ENCODE assay signal across 12 cellular contexts in the genomic region with DNA sequence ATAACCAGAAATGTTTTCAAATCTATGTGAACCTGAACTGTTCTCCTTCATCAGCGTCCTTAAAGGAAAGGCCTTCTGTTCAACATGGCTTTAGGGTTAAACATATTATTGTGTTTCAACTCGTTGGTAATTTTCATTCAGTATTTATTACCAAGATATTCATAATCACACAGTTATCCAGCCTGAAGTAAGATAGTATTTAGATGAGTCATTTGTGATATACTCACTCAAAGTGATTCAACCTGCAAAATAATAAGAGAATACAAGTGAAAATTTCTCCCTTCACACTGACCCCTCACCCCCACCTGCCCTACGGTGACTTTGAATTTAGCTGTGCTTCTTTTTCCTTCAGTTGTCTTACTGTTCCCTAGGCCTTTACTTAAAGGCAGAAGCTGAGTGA. TPM values are rescaled to one million over a fixed set of nuclear protein-coding genes. Genes with fewer than 3 reads are reported as not detected.
DNase-seq lines count a peak whose midpoint lies in the region; ATAC-seq and TF ChIP-seq lines count a peak whose summit lies in the region.
"Had no signal": no experiment of that assay in that cellular context is flagged by ENCODE, and none has a peak within 500 bp of the region (broad histone marks: within the 10 kb centered on the region; RNA-seq: fewer than 3 reads in every experiment).

No MANE protein-coding gene starts in this region.

- POLR2A ChIA-PET in activated CD8-positive, alpha-beta T cell treated with anti-CD3 and anti-CD28 coated beads, Interleukin-2, amount 10 ng/mL, durations not matched to agents 7 days and 5 days (lab: Charles Lee), result interaction anchor here (0.6 to 4.1 kb wide), 11 partner anchors 17 to 534 kb away, joined by 3 to 58 read pairs (median 5); a partner anchor contains a TSS
- POLR2A ChIA-PET in GM10248 (lab: Yijun Ruan, JAX), result interaction anchor here (0.7 to 1.5 kb wide), 3 partner anchors 9 to 48 kb away, joined by 3 to 9 read pairs (median 8); no protein-coding TSS in a partner anchor

- no peaks in the 10 kb centered on the region for H3K9me3 Mint-ChIP-seq in activated CD8-positive, alpha-beta T cell treated with anti-CD3 and anti-CD28 coated beads, Interleukin-2, amount 10 ng/mL, durations not matched to agents 7 days and 5 days (ENCODE audit: insufficient read depth)
- H3K9me3 Mint-ChIP-seq in immature natural killer cell, result no peaks in the 10 kb centered on the region

- H3K27ac Mint-ChIP-seq in activated CD8-positive, alpha-beta T cell treated with anti-CD3 and anti-CD28 coated beads, Interleukin-2, amount 10 ng/mL, durations not matched to agents 7 days and 5 days, result peak overlapping the region; percentile 93
- peak overlapping the region; percentile 82 to 98 (median 97) for H3K27ac Mint-ChIP-seq in immature natural killer cell

- no peaks in the 10 kb centered on the region for H3K27me3 Mint-ChIP-seq in activated CD8-positive, alpha-beta T cell treated with anti-CD3 and anti-CD28 coated beads, Interleukin-2, amount 10 ng/mL, durations not matched to agents 7 days and 5 days (ENCODE audit: low read depth)
- H3K27me3 Mint-ChIP-seq in immature natural killer cell (ENCODE audit: low read depth in 3 of 3), result peaks cover 9 to 13% (median 12%) of the 10 kb centered on the region in 3 donors

- H3K9me3 ChIP-seq in right lobe of liver (no peaks in the 10 kb centered on the region), HAP-1 (no peaks in the 10 kb centered on the region)
- H3K9me3 ChIP-seq: BLaER1 had no signal

- TF ChIP-seq POLR2A in right lobe of liver (IDR thresholded peaks at IDR 0.05), result no peak

- no peak for ATAC-seq in activated CD8-positive, alpha-beta T cell treated with anti-CD3 and anti-CD28 coated beads, Interleukin-2, amount 10 ng/mL, durations not matched to agents 7 days and 5 days
- ATAC-seq in right lobe of liver, result no peak

- H3K27ac ChIP-seq in right lobe of liver (no peak overlapping the region), substantia nigra (ENCODE audit: low read depth, low read length, poor library complexity, severe bottlenecking) (no peak overlapping the region)
- H3K27ac ChIP-seq: BLaER1, brain microvascular endothelial cell had no signal

- peaks cover 58% of the 10 kb centered on the region for H3K4me1 Mint-ChIP-seq in activated CD8-positive, alpha-beta T cell treated with anti-CD3 and anti-CD28 coated beads, Interleukin-2, amount 10 ng/mL, durations not matched to agents 7 days and 5 days (ENCODE audit: low read depth)
- peaks cover 65 to 79% of the 10 kb centered on the region in 2 donors for H3K4me1 Mint-ChIP-seq in immature natural killer cell

- peaks cover 49% of the 10 kb centered on the region for H3K36me3 Mint-ChIP-seq in activated CD8-positive, alpha-beta T cell treated with anti-CD3 and anti-CD28 coated beads, Interleukin-2, amount 10 ng/mL, durations not matched to agents 7 days and 5 days (ENCODE audit: low read depth)
- H3K36me3 Mint-ChIP-seq in immature natural killer cell, result peaks cover 11 to 13% (median 12%) of the 10 kb centered on the region in 3 donors

- DNase-seq in stimulated activated CD4-positive, alpha-beta T cell treated with anti-CD3 and anti-CD28 coated beads, Interleukin-15, amount 100 ng/mL, for 24 hours, result peak; percentile 25
- no peak for DNase-seq in stimulated activated CD4-positive, alpha-beta T cell treated with anti-CD3 and anti-CD28 coated beads, Interleukin-12 subunit alpha, Interleukin-12 subunit beta, amount 100 ng/mL, for 4 hours
- no peak for DNase-seq in activated CD8-positive, alpha-beta T cell treated with anti-CD3 and anti-CD28 coated beads, Interleukin-2, amount 10 ng/mL, durations not matched to agents 7 days and 5 days
- DNase-seq in immature natural killer cell (no peak), right lobe of liver (no peak), substantia nigra (lab: John Stamatoyannopoulos, UW) (no peak), GM10248 (ENCODE audit: extremely low spot score) (no peak), HAP-1 (ENCODE audit: low spot score in 2 of 2) (no peak)
- DNase-seq: activated CD4-positive, CD25-positive, alpha-beta regulatory T cell; brain microvascular endothelial cell; NCI-H2081 treated with DMSO at 0.1 percent for 48 hours had no signal

- intact Hi-C loops in right lobe of liver (cut with DNase I), result no loop called here

- no peak for TF ChIP-seq CTCF in right lobe of liver (IDR thresholded peaks at IDR 0.05)
- no peak for TF ChIP-seq CTCF in GM10248 (IDR thresholded peaks at IDR 0.05; ENCODE audit: control extremely low read depth, extremely low read depth, low read depth, missing control alignments)

- H3K4me3 Mint-ChIP-seq in activated CD8-positive, alpha-beta T cell treated with anti-CD3 and anti-CD28 coated beads, Interleukin-2, amount 10 ng/mL, durations not matched to agents 7 days and 5 days, result peak overlapping the region; percentile 91
- H3K4me3 Mint-ChIP-seq in immature natural killer cell, result peak overlapping the region; percentile 31 to 97 (median 94)

- H3K4me3 ChIP-seq in right lobe of liver, result no peak overlapping the region
- no peak overlapping the region for H3K4me3 ChIP-seq in HAP-1
- H3K4me3 ChIP-seq: BLaER1 had no signal

- in situ Hi-C loops in HAP-1 (cut with MboI; ENCODE audit: low sequenced_read_pairs), result no loop called here

- 54% methylated on average over 3 of the region's 3 CpGs for WGBS in right lobe of liver (ENCODE audit: insufficient coverage, low coverage, low lambda C conversion rate, missing lambda C conversion rate)

- peaks cover 0 to 5% (median 0%) of the 10 kb centered on the region in 4 donors for H3K36me3 ChIP-seq in right lobe of liver
- peaks cover 3% of the 10 kb centered on the region; the same call in 1 of the 2 replicates for H3K36me3 ChIP-seq in HAP-1 (replicated peaks)
- H3K36me3 ChIP-seq: brain microvascular endothelial cell had no signal

- H3K27me3 ChIP-seq in right lobe of liver (no peaks in the 10 kb centered on the region), HAP-1 (ENCODE audit: low read depth) (no peaks in the 10 kb centered on the region)
- H3K27me3 ChIP-seq: brain microvascular endothelial cell had no signal

- peaks cover 0 to 8% (median 2%) of the 10 kb centered on the region in 4 donors for H3K4me1 ChIP-seq in right lobe of liver
- peaks cover 15% of the 10 kb centered on the region for H3K4me1 ChIP-seq in HAP-1

- CTCF ChIA-PET in activated CD8-positive, alpha-beta T cell treated with anti-CD3 and anti-CD28 coated beads, Interleukin-2, amount 10 ng/mL, durations not matched to agents 7 days and 5 days (lab: Charles Lee), result interaction anchor here (0.7 to 14.6 kb wide), 11 partner anchors 8 to 720 kb away, joined by 3 to 567 read pairs (median 8); a partner anchor contains a TSS
- CTCF ChIA-PET in GM10248 (lab: Yijun Ruan, JAX), result interaction anchor here (0.9 to 9.0 kb wide), 9 partner anchors 10 to 720 kb away, joined by 3 to 120 read pairs (median 4); a partner anchor contains a TSS

RNA-seq across cellular contexts. Expression of a gene that starts 3.0 kb away (rescaled TPM):
- 100 to 1,000 TPM; 116 to 129 TPM for total RNA-seq in activated CD8-positive, alpha-beta T cell treated with anti-CD3 and anti-CD28 coated beads, Interleukin-2, amount 10 ng/mL, durations not matched to agents 7 days and 5 days
- 100 to 1,000 TPM in 1 of 3 donors, 10 to 100 TPM in 2; 65.7 to 102 (median 66.1) TPM for polyA plus RNA-seq in immature natural killer cell
- total RNA-seq in right lobe of liver, result 10 to 100 TPM; 17.0 to 34.2 (median 19.5) TPM

RNA-seq across cellular contexts. Expression of a gene that starts 51.5 kb away (rescaled TPM):
- total RNA-seq in activated CD8-positive, alpha-beta T cell treated with anti-CD3 and anti-CD28 coated beads, Interleukin-2, amount 10 ng/mL, durations not matched to agents 7 days and 5 days, result 1 to 10 TPM; 1.6 to 1.7 TPM
- 1 to 10 TPM in 1 of 3 donors, under 1 TPM in 1, not detected in 1; 0.76 to 1.5 TPM for polyA plus RNA-seq in immature natural killer cell
- 1 to 10 TPM in 4 of 6 experiments, under 1 TPM in 2; 0.74 to 6.0 (median 1.4) TPM for total RNA-seq in right lobe of liver
